Comparison of ENCODE assay signal across 8 cellular contexts in genomic region chr6:129767776-129768490, GRCh38. TPM values are rescaled to one million over a fixed set of nuclear protein-coding genes. Genes with fewer than 3 reads are reported as not detected.
A peak's percentile ranks its signal among the peaks of the same experiment; 100 is the strongest.
DNase-seq lines count a peak whose midpoint lies in the region; TF ChIP-seq lines count a peak whose summit lies in the region.

No MANE protein-coding gene starts in this region.

- CTCF ChIA-PET in AG04450 (lab: Charles Lee) (interaction anchor here (0.8 to 3.1 kb wide), 4 partner anchors 81 to 253 kb away, joined by 3 to 24 read pairs (median 4); no protein-coding TSS in a partner anchor), GM10248 (lab: Yijun Ruan, JAX) (interaction anchor here (1.3 to 6.7 kb wide), 5 partner anchors 8 to 269 kb away, joined by 4 to 57 read pairs (median 7); no protein-coding TSS in a partner anchor)

- H3K27ac ChIP-seq in AG04450 (ENCODE audit: low read depth, low read length) (no peak overlapping the region), ascending aorta (no peak overlapping the region)

- H3K27me3 ChIP-seq in AG04450 (ENCODE audit: control insufficient read depth, insufficient read depth, low read length) (no peaks in the 10 kb centered on the region), HAP-1 (ENCODE audit: low read depth) (peaks cover 2% of the 10 kb centered on the region; the same call in 1 of the 2 replicates), ascending aorta (no peaks in the 10 kb centered on the region)

- POLR2A ChIA-PET in AG04450 (lab: Yijun Ruan, JAX): no interaction called here
- POLR2A ChIA-PET in GM10248 (lab: Yijun Ruan, JAX): no interaction called here

- H3K4me3 Mint-ChIP-seq in mesothelial cell of epicardium: peak overlapping the region; percentile 73

- in situ Hi-C loops in HAP-1 (cut with MboI; ENCODE audit: low sequenced_read_pairs): no loop called here

- DNase-seq in AG04450 (ENCODE audit: low read depth, low spot score) (no peak), HAP-1 (ENCODE audit: low spot score in 2 of 2) (no peak), ascending aorta (ENCODE audit: low spot score in 2 of 2) (no peak), mesothelial cell of epicardium (ENCODE audit: low spot score in 2 of 2, unreplicated experiment in 2 of 2) (no peak), GM10248 (ENCODE audit: extremely low spot score) (no peak), NCI-H128 (lab: John Stamatoyannopoulos, UW; ENCODE audit: unreplicated experiment) (no peak)
- DNase-seq in stimulated activated CD4-positive, alpha-beta T cell treated with anti-CD3 and anti-CD28 coated beads, Interleukin-12 subunit alpha, Interleukin-12 subunit beta, amount 100 ng/mL, for 4 hours: no peak
- no peak for DNase-seq in stimulated activated CD4-positive, alpha-beta T cell treated with anti-CD3 and anti-CD28 coated beads, Interleukin-2, amount 100 ng/mL, for 24 hours

- H3K9me3 ChIP-seq in AG04450 (ENCODE audit: control insufficient read depth, insufficient read depth, low read length) (no peaks in the 10 kb centered on the region), HAP-1 (no peaks in the 10 kb centered on the region), ascending aorta (no peaks in the 10 kb centered on the region)

- peak overlapping the region; percentile 64 for H3K4me3 ChIP-seq in AG04450 (ENCODE audit: low read depth, low read length)
- peak overlapping the region; percentile 31 for H3K4me3 ChIP-seq in HAP-1
- peak overlapping the region; percentile 52 to 63 for H3K4me3 ChIP-seq in ascending aorta

- no peaks in the 10 kb centered on the region for H3K36me3 Mint-ChIP-seq in mesothelial cell of epicardium

- H3K4me1 ChIP-seq in HAP-1 (peaks cover 6% of the 10 kb centered on the region), ascending aorta (peaks cover 0 to 7% of the 10 kb centered on the region in 2 donors)

- peaks cover 17% of the 10 kb centered on the region for H3K4me1 Mint-ChIP-seq in mesothelial cell of epicardium

- H3K36me3 ChIP-seq in HAP-1 (replicated peaks) (no peaks in the 10 kb centered on the region), ascending aorta (no peaks in the 10 kb centered on the region)

- no peak for TF ChIP-seq CTCF in AG04450 (IDR thresholded peaks at IDR 0.05; ENCODE audit: low read depth, low read length)
- TF ChIP-seq CTCF in ascending aorta (IDR thresholded peaks at IDR 0.05): no peak
- TF ChIP-seq CTCF in mesothelial cell of epicardium (IDR thresholded peaks at IDR 0.05; ENCODE audit: unreplicated experiment): no peak
- no peak for TF ChIP-seq CTCF in GM10248 (IDR thresholded peaks at IDR 0.05; ENCODE audit: control extremely low read depth, extremely low read depth, low read depth, missing control alignments)

- H3K27ac Mint-ChIP-seq in mesothelial cell of epicardium: no peak overlapping the region

- intact Hi-C loops in ascending aorta (cut with DNase I): no loop called here

- peaks cover 51% of the 10 kb centered on the region for H3K27me3 Mint-ChIP-seq in mesothelial cell of epicardium (ENCODE audit: low read depth)

- peaks cover 4% of the 10 kb centered on the region for H3K9me3 Mint-ChIP-seq in mesothelial cell of epicardium

RNA-seq across cellular contexts. Expression of gene ARHGAP18, which starts 58.0 kb away (rescaled TPM):
- 11.0 and 13.9 TPM in 2 replicates for polyA plus RNA-seq in AG04450 (2011; rRNA removed)
- polyA minus RNA-seq in AG04450 (2011; rRNA and poly(A)+ RNA removed): 17.0 and 18.2 TPM in 2 replicates
- total RNA-seq in ascending aorta (10.7 TPM), mesothelial cell of epicardium (8.1 to 10.5 TPM (median 10.2 TPM) in 3 replicates)
